ENCODE assay signal across 9 cellular contexts in the genomic region with DNA sequence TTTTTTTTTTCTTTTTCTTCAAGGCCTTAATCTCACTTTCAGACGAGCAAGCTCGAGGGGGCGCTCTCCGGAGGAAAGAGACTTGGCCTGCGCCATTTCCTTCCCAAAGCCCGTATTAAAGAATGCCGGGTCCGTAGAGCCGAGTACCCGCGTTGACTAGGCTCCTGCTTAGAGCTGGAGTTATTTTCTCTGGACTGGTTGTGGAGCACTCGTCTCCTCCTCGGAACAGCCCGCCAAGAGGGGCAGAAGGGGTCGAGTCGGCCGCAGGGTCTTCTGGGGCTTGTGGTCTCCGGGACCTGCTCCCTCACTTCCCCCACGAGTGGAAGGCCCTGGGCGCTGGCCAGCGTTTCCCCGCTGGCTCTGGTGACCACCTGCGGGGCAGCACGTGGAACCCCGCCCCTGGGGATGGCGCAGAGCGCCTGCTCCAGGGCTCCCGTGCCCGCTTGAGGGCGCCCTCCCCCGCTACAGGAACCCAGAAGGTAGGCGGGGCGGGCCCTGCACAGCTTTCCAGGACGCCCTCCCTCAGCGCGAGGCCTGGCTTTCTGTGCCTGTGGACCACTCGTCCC. TPM values are rescaled to one million over a fixed set of nuclear protein-coding genes. Genes with fewer than 3 reads are reported as not detected.
DNase-seq lines count a peak whose midpoint lies in the region; ATAC-seq and TF ChIP-seq lines count a peak whose summit lies in the region.
"Had no signal": no experiment of that assay in that cellular context is flagged by ENCODE, and none has a peak within 500 bp of the region (broad histone marks: within the 10 kb centered on the region; RNA-seq: fewer than 3 reads in every experiment).

No MANE protein-coding gene starts in this region.

- H3K27ac ChIP-seq in A673 (ENCODE audit: low read depth, low read length, poor library complexity, severe bottlenecking) (no peak overlapping the region), left ventricle myocardium inferior (replicated peaks) (peak overlapping the region; percentile 42), OCI-LY7 (ENCODE audit: low read depth, low read length, poor library complexity, severe bottlenecking) (no peak overlapping the region)

- 0 out of 2 replicates have a peak, but pooled peaks have one; percentile 3 for TF ChIP-seq CTCF in A673 (conservative IDR thresholded peaks at IDR 0.05; ENCODE audit: low read depth, low read length)
- no peak for TF ChIP-seq CTCF in WI38 (IDR thresholded peaks at IDR 0.05; ENCODE audit: low read depth, low read length)
- peak; percentile 31 for TF ChIP-seq CTCF in left ventricle myocardium inferior (IDR thresholded peaks at IDR 0.05; ENCODE audit: borderline replicate concordance)
- TF ChIP-seq CTCF in OCI-LY7 (conservative IDR thresholded peaks at IDR 0.05; ENCODE audit: low read length), result no peak

- H3K9me3 ChIP-seq in A673 (ENCODE audit: low read depth, low read length, poor library complexity, severe bottlenecking), result no peaks in the 10 kb centered on the region
- peaks cover 4% of the 10 kb centered on the region for H3K9me3 ChIP-seq in left ventricle myocardium inferior (replicated peaks)
- H3K9me3 ChIP-seq in OCI-LY7 (ENCODE audit: low read length), result no peaks in the 10 kb centered on the region

- no peaks in the 10 kb centered on the region for H3K27me3 ChIP-seq in A673 (replicated peaks; ENCODE audit: insufficient read depth, low read depth, low read length, poor library complexity)
- H3K27me3 ChIP-seq in left ventricle myocardium inferior (ENCODE audit: low read depth), result peaks cover 7% of the 10 kb centered on the region

- peak; percentile 0 for DNase-seq in A673 (ENCODE audit: low spot score)
- peak; percentile 31 for DNase-seq in left ventricle myocardium inferior
- peak; percentile 85 for DNase-seq in retina
- no peak for DNase-seq in SW480 (ENCODE audit: low spot score)
- DNase-seq in OCI-LY7 (ENCODE audit: low spot score), result no peak

- no peaks in the 10 kb centered on the region for H3K4me1 ChIP-seq in A673 (ENCODE audit: insufficient read depth, low read length, poor library complexity, severe bottlenecking)
- peaks cover 11% of the 10 kb centered on the region for H3K4me1 ChIP-seq in left ventricle myocardium inferior
- no peaks in the 10 kb centered on the region for H3K4me1 ChIP-seq in OCI-LY7 (ENCODE audit: insufficient read depth, low read length, poor library complexity, severe bottlenecking)

- H4K20me1 ChIP-seq in OCI-LY7 (ENCODE audit: insufficient read depth, low read length), result no peaks in the 10 kb centered on the region

- no peaks in the 10 kb centered on the region for H3K9me2 ChIP-seq in OCI-LY7 (ENCODE audit: insufficient read depth, low read length)

- H3K79me2 ChIP-seq in OCI-LY7 (ENCODE audit: insufficient read depth, low read depth, low read length), result no peaks in the 10 kb centered on the region

- H2AFZ ChIP-seq in OCI-LY7 (ENCODE audit: low read length), result no peak overlapping the region

- H3K36me3 ChIP-seq in A673 (ENCODE audit: insufficient read depth, low read length, poor library complexity, severe bottlenecking), result no peaks in the 10 kb centered on the region
- H3K36me3 ChIP-seq in left ventricle myocardium inferior, result no peaks in the 10 kb centered on the region
- H3K36me3 ChIP-seq in OCI-LY7 (ENCODE audit: insufficient read depth, low read length), result no peaks in the 10 kb centered on the region

- peak; percentile 48 for ATAC-seq in GM21423 (IDR thresholded peaks at IDR 0.05; ENCODE audit: unreplicated experiment)
- no peak for ATAC-seq in GM21526 (IDR thresholded peaks at IDR 0.05; ENCODE audit: low FRiP score, unreplicated experiment)

- H3K4me3 ChIP-seq in A673 (ENCODE audit: low read depth, low read length, poor library complexity, severe bottlenecking), result no peak overlapping the region
- H3K4me3 ChIP-seq in WI38 (ENCODE audit: low read depth, low read length), result peak overlapping the region; percentile 37
- H3K4me3 ChIP-seq in left ventricle myocardium inferior, result peak overlapping the region; percentile 60
- H3K4me3 ChIP-seq in OCI-LY7 (ENCODE audit: low read depth, low read length, poor library complexity, severe bottlenecking), result no peak overlapping the region

- POLR2A ChIA-PET in A673 (lab: Charles Lee; ENCODE audit: low non-redundant PET), result no interaction called here
- POLR2A ChIA-PET in OCI-LY7 (lab: Charles Lee), result no interaction called here

- CTCF ChIA-PET in A673 (lab: Charles Lee) (no interaction called here), OCI-LY7 (lab: Charles Lee; ENCODE audit: unreplicated experiment) (no interaction called here)

- H3K4me2 ChIP-seq in OCI-LY7 (ENCODE audit: low read length), result no peak overlapping the region

- intact Hi-C loops in A673 (cut with micrococcal nuclease; ENCODE audit: unreplicated experiment), result no loop called here
- intact Hi-C loops in left ventricle myocardium inferior (cut with micrococcal nuclease), result no loop called here
- intact Hi-C loops in OCI-LY7 (cut with micrococcal nuclease; ENCODE audit: unreplicated experiment), result no loop called here

- BruUV-seq in A673 (replicated peaks; lab: Mats Ljungman, UMichigan) (no TSS peak), OCI-LY7 (replicated peaks; lab: Mats Ljungman, UMichigan) (no TSS peak)

RNA-seq across cellular contexts. Expression of a gene that starts 2.7 kb away (rescaled TPM):
- total RNA-seq in A673 (2021) (not detected in 2 replicates), left ventricle myocardium inferior (0.52 TPM), OCI-LY7 (2022) (not detected in 2 replicates)
- not detected in 2 replicates for total RNA-seq in OCI-LY7 (2014; rRNA removed; shearing (Covaris generic))
- total RNA-seq: pulmonary artery endothelial cell had no signal

Comparison
In these comparisons a context has a peak if more than half of its experiments do, and no peak if none do; other contexts are left out.
1. DNase-seq: peak in A673 (single experiment), left ventricle myocardium inferior (single experiment) and retina (single experiment); none in SW480 (single experiment) and OCI-LY7 (single experiment).
2. H3K4me3 ChIP-seq: peak in WI38 (single experiment) and left ventricle myocardium inferior (single experiment); none in A673 (single experiment) and OCI-LY7 (single experiment).
3. CTCF ChIP-seq: peak in A673 (single experiment) and left ventricle myocardium inferior (single experiment); none in WI38 (single experiment) and OCI-LY7 (single experiment).